Comparison of ENCODE assay signal across 17 cellular contexts in the genomic region with DNA sequence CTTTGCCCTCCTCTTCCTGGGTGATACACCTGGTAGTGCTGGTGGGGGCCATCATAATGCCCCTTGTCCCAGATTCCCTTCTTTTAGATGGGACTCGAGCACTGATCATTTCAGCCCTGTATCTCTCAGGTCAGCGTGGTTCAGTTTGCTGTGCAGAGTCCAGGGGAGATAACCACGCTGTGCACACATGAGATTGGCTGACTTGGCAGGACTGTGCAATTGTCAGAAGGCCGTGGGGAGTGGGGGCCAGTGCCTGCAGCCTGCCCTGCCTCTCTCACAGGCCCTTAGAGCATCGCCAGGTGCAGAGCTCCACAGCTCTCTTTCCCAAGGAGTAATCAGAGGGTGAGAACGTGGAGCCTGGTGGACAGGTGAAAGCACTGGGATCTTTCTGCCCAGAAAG. TPM values are rescaled to one million over a fixed set of nuclear protein-coding genes. Genes with fewer than 3 reads are reported as not detected.
A peak's percentile ranks its signal among the peaks of the same experiment; 100 is the strongest.
DNase-seq lines count a peak whose midpoint lies in the region; ATAC-seq and TF ChIP-seq lines count a peak whose summit lies in the region.
"Had no signal": no experiment of that assay in that cellular context is flagged by ENCODE, and none has a peak within 500 bp of the region (broad histone marks: within the 10 kb centered on the region; RNA-seq: fewer than 3 reads in every experiment).

No MANE protein-coding gene starts in this region.

- BruUV-seq in Caco-2 (replicated peaks; lab: Mats Ljungman, UMichigan): no TSS peak

- no peaks in the 10 kb centered on the region for H3K9me2 ChIP-seq in neural cell (ENCODE audit: insufficient read depth, low read length)

- CTCF ChIA-PET in Caco-2 (lab: Charles Lee): interaction anchor here (1.1 to 1.2 kb wide), 2 partner anchors 11 to 48 kb away, joined by 3 to 4 read pairs; a partner anchor contains a TSS

- ATAC-seq in HG03432 (IDR thresholded peaks at IDR 0.05; ENCODE audit: unreplicated experiment) (no peak), GM21576 (IDR thresholded peaks at IDR 0.05; ENCODE audit: unreplicated experiment) (no peak)
- ATAC-seq: PC-3 had no signal

- H3K9ac ChIP-seq in neural cell (ENCODE audit: low read length): no peak overlapping the region
- H3K9ac ChIP-seq: parathyroid adenoma had no signal

- no peaks in the 10 kb centered on the region for H3K79me2 ChIP-seq in neural cell (replicated peaks; ENCODE audit: insufficient read depth, low read length)

- H3K4me3 ChIP-seq in Caco-2 (ENCODE audit: low read depth, low read length) (no peak overlapping the region), neural cell (ENCODE audit: low read length) (peak overlapping the region; percentile 25)
- H3K4me3 ChIP-seq: cardiac muscle cell had no signal

- H3K36me3 Mint-ChIP-seq in Caco-2 (ENCODE audit: insufficient read depth, unreplicated experiment): peaks cover 6% of the 10 kb centered on the region
- H3K36me3 Mint-ChIP-seq: memory B cell had no signal

- H4K20me1 ChIP-seq in neural cell (ENCODE audit: insufficient read depth): no peaks in the 10 kb centered on the region

- peak; percentile 46 to 68 for DNase-seq in Caco-2
- peak; percentile 87 for DNase-seq in NCI-H146 (lab: John Stamatoyannopoulos, UW)
- DNase-seq in RKO (ENCODE audit: low spot score): no peak
- DNase-seq in hepatic stellate cell (ENCODE audit: low spot score): no peak
- DNase-seq: activated CD4-positive, alpha-beta memory T cell treated with anti-CD3 and anti-CD28 coated beads, Interleukin-2, amount 10 ng/mL, durations not matched to agents 7 days and 5 days; HCEC 1CT; NCI-H1048; PC-3; T-helper 9 cell had no signal

- H3K4me1 ChIP-seq in Caco-2: peaks cover 15% of the 10 kb centered on the region

- no peaks in the 10 kb centered on the region for H3K27me3 Mint-ChIP-seq in Caco-2 (ENCODE audit: insufficient read depth, unreplicated experiment)
- H3K27me3 Mint-ChIP-seq: B cell had no signal

- peak overlapping the region; percentile 53 for H3K27ac Mint-ChIP-seq in Caco-2 (ENCODE audit: unreplicated experiment)
- H3K27ac Mint-ChIP-seq: activated CD4-positive, alpha-beta memory T cell treated with anti-CD3 and anti-CD28 coated beads, Interleukin-2, amount 10 ng/mL, durations not matched to agents 7 days and 5 days; B cell; memory B cell had no signal

- H3K27ac ChIP-seq in VCaP (peak overlapping the region; percentile 40; the same call in 1 of the 2 replicates), neural cell (ENCODE audit: low read length) (no peak overlapping the region)
- H3K27ac ChIP-seq: cardiac muscle cell had no signal

- H2AFZ ChIP-seq in neural cell (ENCODE audit: low read depth, low read length): no peak overlapping the region
- H2AFZ ChIP-seq: parathyroid adenoma had no signal

- no peak for TF ChIP-seq EP300 in neural cell (conservative IDR thresholded peaks at IDR 0.05; ENCODE audit: poor library complexity, severe bottlenecking)

- TF ChIP-seq RAD21 in neural cell (conservative IDR thresholded peaks at IDR 0.05): no peak

- no peaks in the 10 kb centered on the region for H3K9me3 ChIP-seq in Caco-2
- H3K9me3 ChIP-seq in neural cell (ENCODE audit: low read length): no peaks in the 10 kb centered on the region

- no peaks in the 10 kb centered on the region for H3F3A ChIP-seq in neural cell (ENCODE audit: insufficient read depth, low read length, poor library complexity, severe bottlenecking)

- intact Hi-C loops in Caco-2 (cut with micrococcal nuclease; ENCODE audit: unreplicated experiment): no loop called here

- POLR2A ChIA-PET in Caco-2 (lab: Charles Lee): interaction anchor here (0.5 to 1.0 kb wide), 2 partner anchors 15 to 875 kb away, joined by 3 read pairs; a partner anchor contains a TSS

- H3K4me3 Mint-ChIP-seq in Caco-2 (ENCODE audit: unreplicated experiment): no peak overlapping the region
- H3K4me3 Mint-ChIP-seq: activated CD4-positive, alpha-beta memory T cell treated with anti-CD3 and anti-CD28 coated beads, Interleukin-2, amount 10 ng/mL, durations not matched to agents 7 days and 5 days; B cell; memory B cell had no signal

- H3K27me3 ChIP-seq in Caco-2 (replicated peaks; ENCODE audit: control insufficient read depth, insufficient read depth, low read length): no peaks in the 10 kb centered on the region
- H3K27me3 ChIP-seq in neural cell (ENCODE audit: insufficient read depth, low read depth, low read length): no peaks in the 10 kb centered on the region
- H3K27me3 ChIP-seq: cardiac muscle cell had no signal

- peaks cover 7% of the 10 kb centered on the region for H3K4me1 Mint-ChIP-seq in Caco-2 (ENCODE audit: low read depth, unreplicated experiment)
- H3K4me1 Mint-ChIP-seq: activated CD4-positive, alpha-beta memory T cell treated with anti-CD3 and anti-CD28 coated beads, Interleukin-2, amount 10 ng/mL, durations not matched to agents 7 days and 5 days; B cell; memory B cell had no signal

- TF ChIP-seq CTCF in Caco-2 (IDR thresholded peaks at IDR 0.05; ENCODE audit: insufficient read depth in 1 of 2, low read depth in 1 of 2, low read length in 1 of 2, severe bottlenecking in 1 of 2, unreplicated experiment in 1 of 2): no peak
- TF ChIP-seq CTCF in VCaP (conservative IDR thresholded peaks at IDR 0.05): no peak
- no peak for TF ChIP-seq CTCF in neural cell (IDR thresholded peaks at IDR 0.05; ENCODE audit: poor library complexity, severe bottlenecking)

- H3K9me3 Mint-ChIP-seq in Caco-2 (ENCODE audit: unreplicated experiment): no peaks in the 10 kb centered on the region
- H3K9me3 Mint-ChIP-seq: activated CD4-positive, alpha-beta memory T cell treated with anti-CD3 and anti-CD28 coated beads, Interleukin-2, amount 10 ng/mL, durations not matched to agents 7 days and 5 days; memory B cell had no signal

- H3K4me2 ChIP-seq in neural cell (ENCODE audit: low read length): no peak overlapping the region

- H3K36me3 ChIP-seq in Caco-2 (ENCODE audit: control insufficient read depth, insufficient read depth, low read length) (no peaks in the 10 kb centered on the region), neural cell (ENCODE audit: insufficient read depth, low read length) (no peaks in the 10 kb centered on the region)
- H3K36me3 ChIP-seq: cardiac muscle cell had no signal

TF ChIP-seq in neural cell, 6 proteins besides CTCF, POLR2A, EP300 and RAD21:
- TF ChIP-seq MXI1 (conservative IDR thresholded peaks at IDR 0.05; ENCODE audit: poor library complexity, severe bottlenecking) (no peak), POLR2AphosphoS5 (IDR thresholded peaks at IDR 0.05) (no peak), TAF1 (IDR thresholded peaks at IDR 0.05; ENCODE audit: low read depth) (no peak), SMC3 (conservative IDR thresholded peaks at IDR 0.05; ENCODE audit: poor library complexity) (no peak), EZH2 (IDR thresholded peaks at IDR 0.05; ENCODE audit: borderline replicate concordance, insufficient read depth, low read length, poor library complexity, severe bottlenecking) (no peak)
- TF ChIP-seq, protein P1, sequence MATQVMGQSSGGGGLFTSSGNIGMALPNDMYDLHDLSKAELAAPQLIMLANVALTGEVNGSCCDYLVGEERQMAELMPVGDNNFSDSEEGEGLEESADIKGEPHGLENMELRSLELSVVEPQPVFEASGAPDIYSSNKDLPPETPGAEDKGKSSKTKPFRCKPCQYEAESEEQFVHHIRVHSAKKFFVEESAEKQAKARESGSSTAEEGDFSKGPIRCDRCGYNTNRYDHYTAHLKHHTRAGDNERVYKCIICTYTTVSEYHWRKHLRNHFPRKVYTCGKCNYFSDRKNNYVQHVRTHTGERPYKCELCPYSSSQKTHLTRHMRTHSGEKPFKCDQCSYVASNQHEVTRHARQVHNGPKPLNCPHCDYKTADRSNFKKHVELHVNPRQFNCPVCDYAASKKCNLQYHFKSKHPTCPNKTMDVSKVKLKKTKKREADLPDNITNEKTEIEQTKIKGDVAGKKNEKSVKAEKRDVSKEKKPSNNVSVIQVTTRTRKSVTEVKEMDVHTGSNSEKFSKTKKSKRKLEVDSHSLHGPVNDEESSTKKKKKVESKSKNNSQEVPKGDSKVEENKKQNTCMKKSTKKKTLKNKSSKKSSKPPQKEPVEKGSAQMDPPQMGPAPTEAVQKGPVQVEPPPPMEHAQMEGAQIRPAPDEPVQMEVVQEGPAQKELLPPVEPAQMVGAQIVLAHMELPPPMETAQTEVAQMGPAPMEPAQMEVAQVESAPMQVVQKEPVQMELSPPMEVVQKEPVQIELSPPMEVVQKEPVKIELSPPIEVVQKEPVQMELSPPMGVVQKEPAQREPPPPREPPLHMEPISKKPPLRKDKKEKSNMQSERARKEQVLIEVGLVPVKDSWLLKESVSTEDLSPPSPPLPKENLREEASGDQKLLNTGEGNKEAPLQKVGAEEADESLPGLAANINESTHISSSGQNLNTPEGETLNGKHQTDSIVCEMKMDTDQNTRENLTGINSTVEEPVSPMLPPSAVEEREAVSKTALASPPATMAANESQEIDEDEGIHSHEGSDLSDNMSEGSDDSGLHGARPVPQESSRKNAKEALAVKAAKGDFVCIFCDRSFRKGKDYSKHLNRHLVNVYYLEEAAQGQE (IDR thresholded peaks at IDR 0.05; ENCODE audit: borderline replicate concordance): no peak

RNA-seq across cellular contexts. Expression of a gene that starts 15.2 kb away (rescaled TPM):
- total RNA-seq in Caco-2 (2022): 73.7 and 88.5 TPM in 2 replicates
- 7.5 and 8.7 TPM in 2 replicates for polyA plus RNA-seq in neural cell
- polyA minus RNA-seq in neural cell: 11.9 and 16.8 TPM in 2 replicates

RNA-seq across cellular contexts. Expression of a gene that starts 47.5 kb away (rescaled TPM):
- 261 and 276 TPM in 2 replicates for total RNA-seq in Caco-2 (2022)
- polyA plus RNA-seq in neural cell: 1,603 and 1,838 TPM in 2 replicates
- polyA minus RNA-seq in neural cell: 591 and 710 TPM in 2 replicates

RNA-seq across cellular contexts. Expression of a gene that starts 57.1 kb away (rescaled TPM):
- total RNA-seq in Caco-2 (2022): 93.9 and 116 TPM in 2 replicates
- polyA plus RNA-seq in neural cell: not detected in 2 replicates
- polyA minus RNA-seq in neural cell: not detected in 2 replicates

Comparison
In these comparisons a context has a peak if more than half of its experiments do, and no peak if none do; other contexts are left out.
1. DNase-seq: peak in Caco-2 (2 of 2) and NCI-H146 (single experiment); none in RKO (single experiment) and hepatic stellate cell (single experiment).